ENCODE assay signal across 21 cellular contexts in the genomic region with DNA sequence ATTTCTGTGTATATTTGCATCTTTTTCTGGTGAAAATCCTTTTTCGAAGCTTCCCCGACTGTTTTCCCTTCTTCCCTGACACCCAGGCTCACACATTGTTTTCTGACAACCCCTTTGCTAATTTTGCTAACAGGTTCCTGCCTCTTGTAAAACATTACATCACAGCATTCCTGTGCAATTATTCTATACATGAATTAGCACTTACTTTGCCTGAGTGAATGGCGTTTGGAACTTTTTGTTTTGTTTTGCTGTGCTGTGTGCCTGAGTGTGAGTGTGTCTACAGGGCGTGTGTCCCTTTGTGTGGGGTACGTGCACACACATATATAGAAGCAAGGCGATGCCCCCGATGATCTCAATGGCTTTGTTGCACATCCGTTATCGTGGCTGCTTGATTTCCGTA.
A peak's percentile ranks its signal among the peaks of the same experiment; 100 is the strongest.
DNase-seq lines count a peak whose midpoint lies in the region; ATAC-seq and TF ChIP-seq lines count a peak whose summit lies in the region.
"Had no signal": no experiment of that assay in that cellular context is flagged by ENCODE, and none has a peak within 500 bp of the region (broad histone marks: within the 10 kb centered on the region; RNA-seq: fewer than 3 reads in every experiment).

No MANE protein-coding gene starts in this region.

- POLR2A ChIA-PET in HEK293 (lab: Yijun Ruan, JAX): no interaction called here

- H2AK5ac ChIP-seq in neuronal stem cell (ENCODE audit: low read depth, low read length): no peak overlapping the region

- H4K8ac ChIP-seq in neuronal stem cell (ENCODE audit: low read depth, low read length): no peak overlapping the region

- H2BK120ac ChIP-seq in neuronal stem cell (ENCODE audit: low read depth, low read length): no peak overlapping the region

- H3K27ac ChIP-seq in HEK293 (ENCODE audit: extremely low read depth, low read depth, low read length): no peak overlapping the region
- H3K27ac ChIP-seq in neuronal stem cell (replicated peaks; ENCODE audit: low read length): no peak overlapping the region
- H3K27ac ChIP-seq: heart right ventricle, psoas muscle had no signal

- no peaks in the 10 kb centered on the region for H3K79me1 ChIP-seq in neuronal stem cell (ENCODE audit: low read depth, low read length)

- H3K36me3 Mint-ChIP-seq in brain: no peaks in the 10 kb centered on the region
- H3K36me3 Mint-ChIP-seq: CD8-positive, alpha-beta memory T cell; natural killer cell; stimulated activated naive B cell treated with anti-CD40 and anti-IgM and Interleukin-4, amounts not matched to agents 10 μg/mL and 1 μg/mL and 100 μg/mL, for 72 hours had no signal

- H3K4me3 ChIP-seq in HEK293 (ENCODE audit: low read depth, low read length): peak overlapping the region; percentile 33
- peak overlapping the region; percentile 61 for H3K4me3 ChIP-seq in iPS-15b (ENCODE audit: low read depth, low read length)
- peak overlapping the region in 1 of 2 donors; percentile 27 for H3K4me3 ChIP-seq in neuronal stem cell (ENCODE audit: low read length in 2 of 2)
- H3K4me3 ChIP-seq: psoas muscle had no signal

- H3K27me3 Mint-ChIP-seq in brain: peaks cover 71% of the 10 kb centered on the region

- CTCF ChIA-PET in HEK293 (lab: Yijun Ruan, JAX): no interaction called here

- H3K23ac ChIP-seq in neuronal stem cell (ENCODE audit: low read depth, low read length, poor library complexity): no peak overlapping the region

- peak overlapping the region; percentile 41 for H3K4me2 ChIP-seq in neuronal stem cell (ENCODE audit: insufficient read depth, low read length, poor library complexity, severe bottlenecking)

- no peak overlapping the region for H2BK12ac ChIP-seq in neuronal stem cell (ENCODE audit: low read length)

- H3K4ac ChIP-seq in neuronal stem cell (ENCODE audit: low read length): no peak overlapping the region

- H2AFZ ChIP-seq in neuronal stem cell (ENCODE audit: low read length): peak overlapping the region; percentile 85

- peak overlapping the region in 3 of 5 experiments; percentile 44 to 86 (median 85) for H3K27ac Mint-ChIP-seq in brain
- H3K27ac Mint-ChIP-seq: activated CD4-positive, alpha-beta memory T cell treated with anti-CD3 and anti-CD28 coated beads, Interleukin-2, amount 10 ng/mL, durations not matched to agents 7 days and 5 days; natural killer cell; stimulated activated naive B cell treated with anti-CD40 and anti-IgM and Interleukin-4, amounts not matched to agents 10 μg/mL and 1 μg/mL and 100 μg/mL, for 72 hours had no signal

- no peak overlapping the region for H3K14ac ChIP-seq in neuronal stem cell (ENCODE audit: low read length)

- no peak overlapping the region for H2BK15ac ChIP-seq in neuronal stem cell (ENCODE audit: low read length)

- peaks cover 0 to 3% (median 0%) of the 10 kb centered on the region in 5 experiments for H3K9me3 Mint-ChIP-seq in brain
- H3K9me3 Mint-ChIP-seq: activated CD4-positive, alpha-beta memory T cell treated with anti-CD3 and anti-CD28 coated beads, Interleukin-2, amount 10 ng/mL, durations not matched to agents 7 days and 5 days; stimulated activated naive B cell treated with anti-CD40 and anti-IgM and Interleukin-4, amounts not matched to agents 10 μg/mL and 1 μg/mL and 100 μg/mL, for 72 hours had no signal

- H3K18ac ChIP-seq in neuronal stem cell (ENCODE audit: low read length): no peak overlapping the region

- DNase-seq in neuronal stem cell (ENCODE audit: low spot score) (peak; percentile 54), NCI-H128 (lab: John Stamatoyannopoulos, UW; ENCODE audit: unreplicated experiment) (no peak)
- DNase-seq: activated CD4-positive, alpha-beta memory T cell treated with anti-CD3 and anti-CD28 coated beads, Interleukin-2, amount 10 ng/mL, durations not matched to agents 7 days and 5 days; activated CD4-positive, CD25-positive, alpha-beta regulatory T cell; CD8-positive, alpha-beta memory T cell; DMS53; heart right ventricle; kidney glomerular epithelial cell; mesenchymal stem cell; natural killer cell; NCI-H1417 treated with DMSO at 0.1 percent for 48 hours; NCI-H69; psoas muscle; stimulated activated CD4-positive, alpha-beta T cell treated with anti-CD3 and anti-CD28 coated beads, Interleukin-1b, Interleukin-23, amount 100 ng/mL, for 48 hours; stimulated activated naive B cell treated with anti-CD40 and anti-IgM and Interleukin-4, amounts not matched to agents 10 μg/mL and 1 μg/mL and 100 μg/mL, for 72 hours; T1000 had no signal

- TF ChIP-seq CTCF in HEK293 (tag by site-specific recombination; IDR thresholded peaks at IDR 0.05): no peak
- TF ChIP-seq CTCF in brain (conservative IDR thresholded peaks at IDR 0.05): no peak

- H3K27me3 ChIP-seq in iPS-15b (ENCODE audit: control insufficient read depth, insufficient read depth, low read length) (peaks cover 33% of the 10 kb centered on the region), neuronal stem cell (ENCODE audit: control insufficient read depth in 3 of 3, insufficient read depth in 3 of 3, low read depth in 1 of 3, low read length in 3 of 3) (peaks cover 0 to 16% (median 0%) of the 10 kb centered on the region in 3 experiments)

- H2BK5ac ChIP-seq in neuronal stem cell (ENCODE audit: low read length): no peak overlapping the region

- peak overlapping the region; percentile 74 to 83 (median 82) for H3K4me3 Mint-ChIP-seq in brain
- H3K4me3 Mint-ChIP-seq: activated CD4-positive, alpha-beta memory T cell treated with anti-CD3 and anti-CD28 coated beads, Interleukin-2, amount 10 ng/mL, durations not matched to agents 7 days and 5 days; CD8-positive, alpha-beta memory T cell; natural killer cell; stimulated activated naive B cell treated with anti-CD40 and anti-IgM and Interleukin-4, amounts not matched to agents 10 μg/mL and 1 μg/mL and 100 μg/mL, for 72 hours had no signal

- H4K91ac ChIP-seq in neuronal stem cell (ENCODE audit: low read depth, low read length, poor library complexity): no peak overlapping the region

- no peaks in the 10 kb centered on the region for H3K4me1 ChIP-seq in HEK293 (ENCODE audit: control insufficient read depth, insufficient read depth, low read length)
- H3K4me1 ChIP-seq in iPS-15b (ENCODE audit: control insufficient read depth, insufficient read depth, low read length): peaks cover 13% of the 10 kb centered on the region
- peaks cover 17 to 22% of the 10 kb centered on the region in 2 donors for H3K4me1 ChIP-seq in neuronal stem cell (ENCODE audit: control insufficient read depth in 2 of 2, insufficient read depth in 1 of 2, low read depth in 1 of 2, low read length in 2 of 2)
- H3K4me1 ChIP-seq: psoas muscle had no signal

- H3K36me3 ChIP-seq in HEK293 (ENCODE audit: control insufficient read depth in 2 of 2, insufficient read depth in 1 of 2, low read length in 2 of 2): no peaks in the 10 kb centered on the region
- no peaks in the 10 kb centered on the region for H3K36me3 ChIP-seq in iPS-15b (ENCODE audit: control insufficient read depth, insufficient read depth, low read length)
- no peaks in the 10 kb centered on the region for H3K36me3 ChIP-seq in neuronal stem cell (replicated peaks in 1 of 2; ENCODE audit: control insufficient read depth in 2 of 2, insufficient read depth in 2 of 2, low read length in 2 of 2)
- H3K36me3 ChIP-seq: heart right ventricle had no signal

- H3K9me3 ChIP-seq in HEK293 (ENCODE audit: control insufficient read depth, insufficient read depth, low read depth, low read length) (no peaks in the 10 kb centered on the region), iPS-15b (ENCODE audit: control insufficient read depth, insufficient read depth, low read length) (no peaks in the 10 kb centered on the region), neuronal stem cell (replicated peaks in 1 of 2; ENCODE audit: control insufficient read depth in 2 of 2, insufficient read depth in 1 of 2, low read depth in 1 of 2, low read length in 2 of 2) (no peaks in the 10 kb centered on the region)
- H3K9me3 ChIP-seq: heart right ventricle, psoas muscle had no signal

- no peak for ATAC-seq in HG03565 (IDR thresholded peaks at IDR 0.05; ENCODE audit: unreplicated experiment)
- no peak for ATAC-seq in HG03342 (IDR thresholded peaks at IDR 0.05; ENCODE audit: unreplicated experiment)
- ATAC-seq: natural killer cell had no signal

- H3K4me1 Mint-ChIP-seq in brain: peaks cover 61% of the 10 kb centered on the region
- H3K4me1 Mint-ChIP-seq: activated CD4-positive, alpha-beta memory T cell treated with anti-CD3 and anti-CD28 coated beads, Interleukin-2, amount 10 ng/mL, durations not matched to agents 7 days and 5 days; natural killer cell had no signal

- H3K9ac ChIP-seq in iPS-15b (ENCODE audit: low read depth, low read length): no peak overlapping the region
- H3K9ac ChIP-seq in neuronal stem cell (ENCODE audit: low read depth, low read length, poor library complexity): no peak overlapping the region

- no CpG with 5 or more reads among the region's 10 CpGs for WGBS in neuronal stem cell (ENCODE audit: extremely low coverage in 2 of 2, insufficient read length in 2 of 2, insufficient replicate concordance in 1 of 2), 2 donors

TF ChIP-seq in HEK293, 187 proteins besides CTCF, POLR2A, EP300 and RAD21:
- TF ChIP-seq ZBTB17 (tag by site-specific recombination; IDR thresholded peaks at IDR 0.05) (no peak), REPIN1 (tag by site-specific recombination; IDR thresholded peaks at IDR 0.05; ENCODE audit: low read depth) (no peak)
TF ChIP-seq in HEK293: peak in this region for 0.
